Comparison of ENCODE assay signal across 32 cellular contexts in the genomic region with DNA sequence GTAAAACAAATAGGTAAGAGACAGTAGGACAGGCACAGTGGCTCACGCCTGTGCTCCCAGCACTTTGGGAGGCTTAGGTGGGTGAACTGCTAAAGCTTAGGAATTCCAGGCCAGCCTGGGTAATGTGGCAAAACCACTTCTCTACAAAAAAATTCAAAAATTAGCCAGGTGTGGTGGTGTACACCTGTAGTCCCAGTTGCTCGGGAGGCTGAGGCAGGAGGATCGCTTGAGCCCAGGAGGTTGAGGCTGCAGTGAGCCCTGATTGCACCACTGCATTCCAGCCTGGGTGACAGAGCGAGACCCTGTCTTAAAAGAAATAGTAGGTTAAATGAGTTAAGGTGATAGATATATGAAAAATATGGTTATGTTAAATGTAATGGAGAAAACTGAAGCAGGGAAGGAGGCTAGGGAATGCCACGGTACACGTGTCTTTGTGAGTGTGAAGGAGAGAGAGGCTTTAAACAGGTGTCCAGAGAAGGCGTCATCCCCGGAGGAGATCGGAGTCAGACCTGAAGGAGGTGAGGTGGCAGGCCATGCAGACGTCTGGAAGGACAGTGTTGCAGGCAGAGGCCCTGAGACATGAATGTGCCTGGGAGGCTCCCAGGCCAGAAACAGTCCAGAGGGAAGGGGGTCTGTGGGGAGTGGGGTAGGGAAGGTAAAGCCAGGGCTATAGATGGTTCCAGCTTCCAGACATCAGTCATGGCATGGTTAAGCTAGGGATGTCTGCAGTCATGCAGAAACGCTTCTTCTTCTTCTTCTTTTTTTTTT. TPM values are rescaled to one million over a fixed set of nuclear protein-coding genes. Genes with fewer than 3 reads are reported as not detected.
"Had no signal": no experiment of that assay in that cellular context is flagged by ENCODE, and none has a peak within 500 bp of the region (broad histone marks: within the 10 kb centered on the region; RNA-seq: fewer than 3 reads in every experiment).

No MANE protein-coding gene starts in this region.

- H3K9me3 ChIP-seq: ascending aorta, breast epithelium, colonic mucosa, esophagus muscularis mucosa, gastrocnemius medialis had no signal

- H3K9me3 Mint-ChIP-seq: activated CD4-positive, alpha-beta memory T cell treated with anti-CD3 and anti-CD28 coated beads for 36 hours; activated CD4-positive, alpha-beta T cell treated with anti-CD3 and anti-CD28 coated beads, Interleukin-2, amount 10 ng/mL, durations not matched to agents 24 days and 14 days; activated naive CD4-positive, alpha-beta T cell treated with anti-CD3 and anti-CD28 coated beads, Interleukin-2, amount 10 ng/mL, durations not matched to agents 7 days and 5 days; activated naive CD4-positive, alpha-beta T cell treated with anti-CD3 and anti-CD28 coated beads, Interleukin-2, amount 50 U/mL, for 72 hours; activated naive CD8-positive, alpha-beta T cell treated with anti-CD3 and anti-CD28 coated beads, Interleukin-2, amount 10 ng/mL, durations not matched to agents 7 days and 5 days; activated T-cell treated with anti-CD3 and anti-CD28 coated beads, Interleukin-2, amount 50 U/mL, for 24 hours; activated T-cell treated with anti-CD3 and anti-CD28 coated beads, Interleukin-2, amount 50 U/mL, for 72 hours; dendritic cell treated with granulocyte-macrophage colony-stimulating factor and Interleukin-4, amounts not matched to agents 40 ng/mL and 50 ng/mL, for 4 days had no signal

- H3K27ac ChIP-seq: ascending aorta, breast epithelium, cardiac muscle cell, colonic mucosa, dorsolateral prefrontal cortex, esophagus muscularis mucosa, foreskin keratinocyte, gastrocnemius medialis had no signal

- DNase-seq: activated CD4-positive, alpha-beta memory T cell treated with anti-CD3 and anti-CD28 coated beads for 36 hours; activated CD4-positive, alpha-beta T cell treated with anti-CD3 and anti-CD28 coated beads for 36 hours; activated CD4-positive, alpha-beta T cell treated with anti-CD3 and anti-CD28 coated beads, Interleukin-2, amount 10 ng/mL, durations not matched to agents 24 days and 14 days; activated CD4-positive, CD25-positive, alpha-beta regulatory T cell; activated CD4-positive, CD25-positive, alpha-beta regulatory T cell treated with anti-CD3 and anti-CD28 coated beads, Interleukin-2, amount 50 U/mL, for 72 hours; activated CD8-positive, alpha-beta memory T cell treated with anti-CD3 and anti-CD28 coated beads, Interleukin-2, amount 10 ng/mL, durations not matched to agents 7 days and 5 days; activated CD8-positive, alpha-beta memory T cell treated with anti-CD3 and anti-CD28 coated beads, Interleukin-2, amount 50 U/mL, for 4 hours; activated CD8-positive, alpha-beta T cell treated with anti-CD3 and anti-CD28 coated beads, Interleukin-2, amount 10 ng/mL, durations not matched to agents 7 days and 5 days; activated gamma-delta T cell; activated naive CD4-positive, alpha-beta T cell; activated naive CD4-positive, alpha-beta T cell treated with anti-CD3 and anti-CD28 coated beads, Interleukin-2, amount 10 ng/mL, durations not matched to agents 7 days and 5 days; activated naive CD8-positive, alpha-beta T cell treated with anti-CD3 and anti-CD28 coated beads, Interleukin-2, amount 10 ng/mL, durations not matched to agents 7 days and 5 days; activated T-cell treated with anti-CD3 and anti-CD28 coated beads, Interleukin-2, amount 50 U/mL, for 24 hours; activated T-cell treated with anti-CD3 and anti-CD28 coated beads, Interleukin-2, amount 50 U/mL, for 72 hours; central memory CD4-positive, alpha-beta T cell; cerebellar nuclear complex; colonic mucosa; dorsolateral prefrontal cortex; effector memory CD4-positive, alpha-beta T cell; erythroblast; foreskin keratinocyte; gastrocnemius medialis; glutamatergic neuron; T-helper 2 cell had no signal

- H3K27ac Mint-ChIP-seq: activated CD4-positive, alpha-beta memory T cell treated with anti-CD3 and anti-CD28 coated beads for 36 hours; activated CD4-positive, alpha-beta T cell treated with anti-CD3 and anti-CD28 coated beads for 36 hours; activated CD4-positive, alpha-beta T cell treated with anti-CD3 and anti-CD28 coated beads, Interleukin-2, amount 10 ng/mL, durations not matched to agents 24 days and 14 days; activated CD8-positive, alpha-beta memory T cell treated with anti-CD3 and anti-CD28 coated beads, Interleukin-2, amount 10 ng/mL, durations not matched to agents 7 days and 5 days; activated CD8-positive, alpha-beta T cell treated with anti-CD3 and anti-CD28 coated beads, Interleukin-2, amount 10 ng/mL, durations not matched to agents 7 days and 5 days; activated naive CD4-positive, alpha-beta T cell treated with anti-CD3 and anti-CD28 coated beads, Interleukin-2, amount 10 ng/mL, durations not matched to agents 7 days and 5 days; activated naive CD4-positive, alpha-beta T cell treated with anti-CD3 and anti-CD28 coated beads, Interleukin-2, amount 50 U/mL, for 72 hours; activated naive CD8-positive, alpha-beta T cell treated with anti-CD3 and anti-CD28 coated beads, Interleukin-2, amount 10 ng/mL, durations not matched to agents 7 days and 5 days; activated T-cell treated with anti-CD3 and anti-CD28 coated beads, Interleukin-2, amount 50 U/mL, for 24 hours; activated T-cell treated with anti-CD3 and anti-CD28 coated beads, Interleukin-2, amount 50 U/mL, for 72 hours; brain; dendritic cell treated with granulocyte-macrophage colony-stimulating factor and Interleukin-4, amounts not matched to agents 40 ng/mL and 50 ng/mL, for 4 days had no signal

- H3K4me1 ChIP-seq: ascending aorta, breast epithelium, colonic mucosa, foreskin keratinocyte, gastrocnemius medialis had no signal

- H3K27me3 Mint-ChIP-seq: activated CD4-positive, alpha-beta T cell treated with anti-CD3 and anti-CD28 coated beads for 36 hours; activated CD8-positive, alpha-beta memory T cell treated with anti-CD3 and anti-CD28 coated beads, Interleukin-2, amount 10 ng/mL, durations not matched to agents 7 days and 5 days; activated naive CD8-positive, alpha-beta T cell treated with anti-CD3 and anti-CD28 coated beads, Interleukin-2, amount 10 ng/mL, durations not matched to agents 7 days and 5 days; activated T-cell treated with anti-CD3 and anti-CD28 coated beads, Interleukin-2, amount 50 U/mL, for 24 hours had no signal

- H3K36me3 Mint-ChIP-seq: activated CD4-positive, alpha-beta memory T cell treated with anti-CD3 and anti-CD28 coated beads for 36 hours; activated CD8-positive, alpha-beta memory T cell treated with anti-CD3 and anti-CD28 coated beads, Interleukin-2, amount 10 ng/mL, durations not matched to agents 7 days and 5 days; activated naive CD4-positive, alpha-beta T cell treated with anti-CD3 and anti-CD28 coated beads, Interleukin-2, amount 10 ng/mL, durations not matched to agents 7 days and 5 days; activated naive CD4-positive, alpha-beta T cell treated with anti-CD3 and anti-CD28 coated beads, Interleukin-2, amount 50 U/mL, for 72 hours; activated naive CD8-positive, alpha-beta T cell treated with anti-CD3 and anti-CD28 coated beads, Interleukin-2, amount 10 ng/mL, durations not matched to agents 7 days and 5 days; brain had no signal

- ATAC-seq: activated CD4-positive, alpha-beta T cell treated with anti-CD3 and anti-CD28 coated beads for 36 hours; activated CD8-positive, alpha-beta memory T cell treated with anti-CD3 and anti-CD28 coated beads, Interleukin-2, amount 10 ng/mL, durations not matched to agents 7 days and 5 days; activated CD8-positive, alpha-beta T cell treated with anti-CD3 and anti-CD28 coated beads, Interleukin-2, amount 10 ng/mL, durations not matched to agents 7 days and 5 days; activated naive CD4-positive, alpha-beta T cell treated with anti-CD3 and anti-CD28 coated beads, Interleukin-2, amount 50 U/mL, for 72 hours; activated T-cell treated with anti-CD3 and anti-CD28 coated beads, Interleukin-2, amount 50 U/mL, for 72 hours; foreskin keratinocyte; gastrocnemius medialis had no signal

- H3K4me3 Mint-ChIP-seq: activated CD4-positive, alpha-beta memory T cell treated with anti-CD3 and anti-CD28 coated beads for 36 hours; activated CD4-positive, alpha-beta T cell treated with anti-CD3 and anti-CD28 coated beads for 36 hours; activated CD4-positive, alpha-beta T cell treated with anti-CD3 and anti-CD28 coated beads, Interleukin-2, amount 10 ng/mL, durations not matched to agents 24 days and 14 days; activated CD8-positive, alpha-beta memory T cell treated with anti-CD3 and anti-CD28 coated beads, Interleukin-2, amount 10 ng/mL, durations not matched to agents 7 days and 5 days; activated CD8-positive, alpha-beta T cell treated with anti-CD3 and anti-CD28 coated beads, Interleukin-2, amount 10 ng/mL, durations not matched to agents 7 days and 5 days; activated naive CD4-positive, alpha-beta T cell treated with anti-CD3 and anti-CD28 coated beads, Interleukin-2, amount 10 ng/mL, durations not matched to agents 7 days and 5 days; activated naive CD8-positive, alpha-beta T cell treated with anti-CD3 and anti-CD28 coated beads, Interleukin-2, amount 10 ng/mL, durations not matched to agents 7 days and 5 days; activated T-cell treated with anti-CD3 and anti-CD28 coated beads, Interleukin-2, amount 50 U/mL, for 24 hours; activated T-cell treated with anti-CD3 and anti-CD28 coated beads, Interleukin-2, amount 50 U/mL, for 72 hours; brain; dendritic cell treated with granulocyte-macrophage colony-stimulating factor and Interleukin-4, amounts not matched to agents 40 ng/mL and 50 ng/mL, for 4 days had no signal

- H3K4me3 ChIP-seq: ascending aorta, breast epithelium, cardiac muscle cell, colonic mucosa, dorsolateral prefrontal cortex, esophagus muscularis mucosa, gastrocnemius medialis had no signal

- H3K36me3 ChIP-seq: ascending aorta, breast epithelium, cardiac muscle cell, colonic mucosa, esophagus muscularis mucosa, gastrocnemius medialis had no signal

- H3K27me3 ChIP-seq: ascending aorta, breast epithelium, colonic mucosa, foreskin keratinocyte had no signal

RNA-seq across cellular contexts. Expression of a gene that starts 7.2 kb away (rescaled TPM):
- total RNA-seq: activated naive CD8-positive, alpha-beta T cell treated with anti-CD3 and anti-CD28 coated beads, Interleukin-2, amount 10 ng/mL, durations not matched to agents 7 days and 5 days; ascending aorta; cardiac muscle cell; esophagus muscularis mucosa; gastrocnemius medialis; T-helper 1 cell treated with Interleukin-12 subunit alpha and Interleukin-12 subunit beta and Interleukin-4 antibody, amounts not matched to agents 30 ng/mL and 1 ng/mL, for 36 hours had no signal
- polyA plus RNA-seq: cardiac muscle cell had no signal
